ENCODE assay signal across 14 cellular contexts in the genomic region with DNA sequence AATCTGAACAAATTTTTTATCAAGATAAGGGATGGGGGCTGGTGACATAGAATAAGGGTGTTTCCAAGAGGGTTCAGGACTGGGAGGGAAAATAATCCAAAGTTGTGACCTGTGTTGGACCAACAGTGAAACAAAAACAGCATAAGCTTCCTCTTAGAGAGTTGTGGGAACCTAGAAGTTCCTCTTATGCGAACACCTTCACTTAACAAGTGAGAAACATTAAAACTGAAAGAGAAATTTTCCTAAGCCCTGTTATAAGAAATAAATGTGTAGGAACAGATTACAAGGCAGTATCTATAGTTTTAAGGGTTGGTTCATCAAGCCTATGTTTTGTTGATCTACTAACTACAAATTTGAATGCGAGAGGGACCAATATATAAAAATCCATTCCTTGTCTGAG. TPM values are rescaled to one million over a fixed set of nuclear protein-coding genes. Genes with fewer than 3 reads are reported as not detected.
DNase-seq lines count a peak whose midpoint lies in the region; ATAC-seq, FAIRE-seq and TF ChIP-seq lines count a peak whose summit lies in the region.
"Had no signal": no experiment of that assay in that cellular context is flagged by ENCODE, and none has a peak within 500 bp of the region (broad histone marks: within the 10 kb centered on the region; RNA-seq: fewer than 3 reads in every experiment).

No MANE protein-coding gene starts in this region.

- 85 to 94% (median 94%) methylated on average over 2 of the region's 2 CpGs for WGBS in psoas muscle, 3 donors

- no peak for TF ChIP-seq POLR2A in GM12891 (IDR thresholded peaks at IDR 0.05; ENCODE audit: low read depth, low read length)

- TF ChIP-seq CTCF in foreskin keratinocyte (conservative IDR thresholded peaks at IDR 0.05) (no peak), left ventricle myocardium inferior (IDR thresholded peaks at IDR 0.05; ENCODE audit: borderline replicate concordance) (no peak), psoas muscle (IDR thresholded peaks at IDR 0.05) (no peak)

- no peaks in the 10 kb centered on the region for H3K9me3 ChIP-seq in left ventricle myocardium inferior (replicated peaks)
- H3K9me3 ChIP-seq in psoas muscle = no peaks in the 10 kb centered on the region
- H3K9me3 ChIP-seq: BE2C, upper lobe of right lung had no signal

- ATAC-seq in GM19463 (IDR thresholded peaks at IDR 0.05; ENCODE audit: unreplicated experiment) (peak; percentile 72), HG02885 (IDR thresholded peaks at IDR 0.05; ENCODE audit: poor library complexity, unreplicated experiment) (peak; percentile 88), HG03575 (IDR thresholded peaks at IDR 0.05; ENCODE audit: extremely low read depth, insufficient number of reproducible peaks, low FRiP score, unreplicated experiment) (peak; percentile 27), foreskin keratinocyte (no peak), psoas muscle (no peak)
- ATAC-seq: activated CD8-positive, alpha-beta memory T cell treated with anti-CD3 and anti-CD28 coated beads, Interleukin-2, amount 10 ng/mL, durations not matched to agents 7 days and 5 days; sciatic nerve; T-helper 17 cell had no signal

- H3K27me3 ChIP-seq in foreskin keratinocyte (no peaks in the 10 kb centered on the region), left ventricle myocardium inferior (ENCODE audit: low read depth) (no peaks in the 10 kb centered on the region), psoas muscle (ENCODE audit: insufficient read depth in 3 of 3, low read length in 2 of 3) (no peaks in the 10 kb centered on the region)
- H3K27me3 ChIP-seq: BE2C had no signal

- H3K27ac ChIP-seq in foreskin keratinocyte (no peak overlapping the region), left ventricle myocardium inferior (replicated peaks) (no peak overlapping the region), psoas muscle (no peak overlapping the region)
- H3K27ac ChIP-seq: upper lobe of right lung had no signal

- H3K4me3 ChIP-seq in left ventricle myocardium inferior (no peak overlapping the region), psoas muscle (no peak overlapping the region)
- H3K4me3 ChIP-seq: upper lobe of right lung had no signal

- intact Hi-C loops in left ventricle myocardium inferior (cut with micrococcal nuclease) (no loop called here), psoas muscle (cut with DNase I) (no loop called here)

- peak; percentile 28 for FAIRE-seq in GM12891 (lab: Jason Lieb, UNC)

- H3K4me1 ChIP-seq in foreskin keratinocyte = no peaks in the 10 kb centered on the region
- H3K4me1 ChIP-seq in left ventricle myocardium inferior = no peaks in the 10 kb centered on the region
- no peaks in the 10 kb centered on the region for H3K4me1 ChIP-seq in psoas muscle
- H3K4me1 ChIP-seq: BE2C, upper lobe of right lung had no signal

- H3K36me3 ChIP-seq in left ventricle myocardium inferior (no peaks in the 10 kb centered on the region), psoas muscle (ENCODE audit: insufficient read depth in 1 of 2, low read depth in 1 of 2) (no peaks in the 10 kb centered on the region)
- H3K36me3 ChIP-seq: BE2C, upper lobe of right lung had no signal

- no peak for DNase-seq in GM12891 (ENCODE audit: insufficient read length, low spot score)
- DNase-seq in foreskin keratinocyte = no peak
- DNase-seq in left ventricle myocardium inferior = no peak
- DNase-seq in psoas muscle = no peak
- no peak for DNase-seq in retina
- DNase-seq: activated CD8-positive, alpha-beta memory T cell treated with anti-CD3 and anti-CD28 coated beads, Interleukin-2, amount 10 ng/mL, durations not matched to agents 7 days and 5 days; BE2C; endodermal cell; T-helper 17 cell; upper lobe of right lung had no signal

TF ChIP-seq in GM12891, 5 proteins besides CTCF, POLR2A, EP300 and RAD21:
- no peak for TF ChIP-seq PAX5 (IDR thresholded peaks at IDR 0.05; ENCODE audit: insufficient read depth, low read length, severe bottlenecking)
- peak; percentile 33; the same call in 1 of the 2 replicates for TF ChIP-seq SPI1 (IDR thresholded peaks at IDR 0.05; ENCODE audit: low read depth, low read length)

RNA-seq across cellular contexts. Expression of a gene that starts 58.4 kb away (rescaled TPM):
- polyA plus RNA-seq in GM12891 (2012; ENCODE audit: low read depth, missing spikeins) = 36.5 TPM
- total RNA-seq in foreskin keratinocyte (41.8 and 44.9 TPM in 2 replicates), left ventricle myocardium inferior (22.1 TPM), psoas muscle (10 to 100 TPM; 13.4 to 28.9 (median 22.0) TPM)
- polyA plus RNA-seq in foreskin keratinocyte (47.3 and 54.5 TPM in 2 replicates), psoas muscle (10 to 100 TPM; 22.9 to 57.1 (median 53.3) TPM)

Comparison
In these comparisons a context has a peak if more than half of its experiments do, and no peak if none do; other contexts are left out.
1. ATAC-seq: peak in GM19463 (single experiment), HG02885 (single experiment) and HG03575 (single experiment); none in foreskin keratinocyte (single experiment) and psoas muscle (0 of 4).